Comparison of ENCODE assay signal across 16 cellular contexts in genomic region chr21:27300770-27301169, GRCh38.
"Had no signal": no experiment of that assay in that cellular context is flagged by ENCODE, and none has a peak within 500 bp of the region (broad histone marks: within the 10 kb centered on the region; RNA-seq: fewer than 3 reads in every experiment).

No MANE protein-coding gene starts in this region.

- H3K36me3 Mint-ChIP-seq: activated CD8-positive, alpha-beta memory T cell treated with anti-CD3 and anti-CD28 coated beads, Interleukin-2, amount 10 ng/mL, durations not matched to agents 7 days and 5 days; activated naive CD8-positive, alpha-beta T cell treated with anti-CD3 and anti-CD28 coated beads, Interleukin-2, amount 10 ng/mL, durations not matched to agents 7 days and 5 days; memory B cell had no signal

- H3K4me3 Mint-ChIP-seq: activated CD8-positive, alpha-beta memory T cell treated with anti-CD3 and anti-CD28 coated beads, Interleukin-2, amount 10 ng/mL, durations not matched to agents 7 days and 5 days; activated naive CD8-positive, alpha-beta T cell treated with anti-CD3 and anti-CD28 coated beads, Interleukin-2, amount 10 ng/mL, durations not matched to agents 7 days and 5 days; activated T-cell treated with anti-CD3 and anti-CD28 coated beads, Interleukin-2, amount 50 U/mL, for 4 hours; memory B cell; nephron progenitor cell; stimulated activated naive CD8-positive, alpha-beta T cell treated with anti-CD3 and anti-CD28 coated beads, Interleukin-15, Interleukin-2, amounts not matched to agents 100 ng/mL and 50 ng/mL, for 24 hours had no signal

- DNase-seq: activated CD4-positive, alpha-beta T cell treated with anti-CD3 and anti-CD28 coated beads, Interleukin-2, amount 50 U/mL, for 4 hours; activated CD8-positive, alpha-beta memory T cell treated with anti-CD3 and anti-CD28 coated beads, Interleukin-2, amount 10 ng/mL, durations not matched to agents 7 days and 5 days; activated gamma-delta T cell treated with Interleukin-2 at 50 U/mL for 16 hours; activated naive CD8-positive, alpha-beta T cell treated with anti-CD3 and anti-CD28 coated beads, Interleukin-2, amount 10 ng/mL, durations not matched to agents 7 days and 5 days; activated T-cell treated with anti-CD3 and anti-CD28 coated beads, Interleukin-2, amount 50 U/mL, for 4 hours; effector memory CD4-positive, alpha-beta T cell; heart left ventricle; left lung; nephron progenitor cell; ovary; stimulated activated CD4-positive, alpha-beta T cell treated with anti-CD3 and anti-CD28 coated beads, Interleukin-15, amount 100 ng/mL, for 24 hours; stimulated activated CD4-positive, alpha-beta T cell treated with anti-CD3 and anti-CD28 coated beads, Interleukin-4, amount 100 ng/mL, for 24 hours; upper lobe of right lung had no signal

- H3K4me3 ChIP-seq: ascending aorta, heart left ventricle, left lung, ovary, upper lobe of right lung had no signal

- H3K27ac ChIP-seq: ascending aorta, heart left ventricle, left lung, ovary, upper lobe of right lung had no signal

- H3K27me3 Mint-ChIP-seq: activated CD8-positive, alpha-beta memory T cell treated with anti-CD3 and anti-CD28 coated beads, Interleukin-2, amount 10 ng/mL, durations not matched to agents 7 days and 5 days; activated naive CD8-positive, alpha-beta T cell treated with anti-CD3 and anti-CD28 coated beads, Interleukin-2, amount 10 ng/mL, durations not matched to agents 7 days and 5 days; memory B cell; stimulated activated naive CD8-positive, alpha-beta T cell treated with anti-CD3 and anti-CD28 coated beads, Interleukin-15, Interleukin-2, amounts not matched to agents 100 ng/mL and 50 ng/mL, for 24 hours had no signal

- H3K27ac Mint-ChIP-seq: activated CD8-positive, alpha-beta memory T cell treated with anti-CD3 and anti-CD28 coated beads, Interleukin-2, amount 10 ng/mL, durations not matched to agents 7 days and 5 days; activated naive CD8-positive, alpha-beta T cell treated with anti-CD3 and anti-CD28 coated beads, Interleukin-2, amount 10 ng/mL, durations not matched to agents 7 days and 5 days; memory B cell; nephron progenitor cell; stimulated activated naive CD8-positive, alpha-beta T cell treated with anti-CD3 and anti-CD28 coated beads, Interleukin-15, Interleukin-2, amounts not matched to agents 100 ng/mL and 50 ng/mL, for 24 hours had no signal

- H3K9me3 ChIP-seq: ovary, upper lobe of right lung had no signal

- ATAC-seq: activated CD8-positive, alpha-beta memory T cell treated with anti-CD3 and anti-CD28 coated beads, Interleukin-2, amount 10 ng/mL, durations not matched to agents 7 days and 5 days; activated T-cell treated with anti-CD3 and anti-CD28 coated beads, Interleukin-2, amount 50 U/mL, for 4 hours; heart left ventricle; left lung; upper lobe of right lung had no signal

- H3K36me3 ChIP-seq: ascending aorta, heart left ventricle, left lung, ovary, upper lobe of right lung had no signal

- H3K4me1 Mint-ChIP-seq: activated CD8-positive, alpha-beta memory T cell treated with anti-CD3 and anti-CD28 coated beads, Interleukin-2, amount 10 ng/mL, durations not matched to agents 7 days and 5 days; activated naive CD8-positive, alpha-beta T cell treated with anti-CD3 and anti-CD28 coated beads, Interleukin-2, amount 10 ng/mL, durations not matched to agents 7 days and 5 days; memory B cell; nephron progenitor cell had no signal

- H3K9me3 Mint-ChIP-seq: nephron progenitor cell had no signal

- H3K27me3 ChIP-seq: ascending aorta, heart left ventricle, left lung, ovary, upper lobe of right lung had no signal

- H3K4me1 ChIP-seq: ascending aorta, heart left ventricle, left lung, upper lobe of right lung had no signal
